ENCODE assay signal across 7 cellular contexts in genomic region chr19:39031368-39032163, GRCh38. TPM values are rescaled to one million over a fixed set of nuclear protein-coding genes. Genes with fewer than 3 reads are reported as not detected.
DNase-seq lines count a peak whose midpoint lies in the region; ATAC-seq and TF ChIP-seq lines count a peak whose summit lies in the region.

No MANE protein-coding gene starts in this region.

- H3K27ac Mint-ChIP-seq in activated naive CD4-positive, alpha-beta T cell treated with anti-CD3 and anti-CD28 coated beads, Interleukin-2, amount 50 U/mL, for 72 hours: no peak overlapping the region

- DNase-seq in KBM-7 (peak; percentile 81), SKM-1 (lab: John Stamatoyannopoulos, UW; ENCODE audit: unreplicated experiment) (peak; percentile 87), Right ventricle myocardium inferior (ENCODE audit: missing footprints) (peak; percentile 90), osteoblast (ENCODE audit: insufficient read length, low spot score, missing footprints) (peak; percentile 91)
- DNase-seq in activated naive CD4-positive, alpha-beta T cell treated with anti-CD3 and anti-CD28 coated beads, Interleukin-2, amount 50 U/mL, for 72 hours (ENCODE audit: low spot score in 2 of 2): peak; percentile 59 to 83

- H3K27me3 ChIP-seq in osteoblast (ENCODE audit: insufficient read depth, low read length): no peaks in the 10 kb centered on the region

- no peaks in the 10 kb centered on the region for H3K36me3 ChIP-seq in osteoblast (ENCODE audit: insufficient read depth, low read length)

- H3K27ac ChIP-seq in osteoblast (ENCODE audit: low read depth, low read length): no peak overlapping the region
- H3K27ac ChIP-seq in temporal lobe (ENCODE audit: low read depth, low read length): peak overlapping the region; percentile 83

- peak overlapping the region; percentile 78 for H3K4me3 ChIP-seq in osteoblast (ENCODE audit: insufficient read depth, low read length)

- intact Hi-C loops in Right ventricle myocardium inferior (cut with DNase I): no loop called here

- peaks cover 0 to 4% of the 10 kb centered on the region in 2 donors for H3K36me3 Mint-ChIP-seq in activated naive CD4-positive, alpha-beta T cell treated with anti-CD3 and anti-CD28 coated beads, Interleukin-2, amount 50 U/mL, for 72 hours

- no peaks in the 10 kb centered on the region for H3K9me3 Mint-ChIP-seq in activated naive CD4-positive, alpha-beta T cell treated with anti-CD3 and anti-CD28 coated beads, Interleukin-2, amount 50 U/mL, for 72 hours

- H2AFZ ChIP-seq in osteoblast (ENCODE audit: low read length): peak overlapping the region; percentile 76

- H3K4me1 ChIP-seq in osteoblast (ENCODE audit: insufficient read depth, low read length): peaks cover 5% of the 10 kb centered on the region

- in situ Hi-C loops in KBM-7 (cut with MboI; ENCODE audit: low pct_unique_long_range_greater_than_20kb, low sequenced_read_pairs): no loop called here

- TF ChIP-seq CTCF in osteoblast (IDR thresholded peaks at IDR 0.05; ENCODE audit: extremely low read depth, low read depth, low read length): no peak

- H4K20me1 ChIP-seq in osteoblast (ENCODE audit: insufficient read depth, low read length): no peaks in the 10 kb centered on the region

- H3K4me2 ChIP-seq in osteoblast (ENCODE audit: insufficient read depth, low read length): peak overlapping the region; percentile 91

- no peaks in the 10 kb centered on the region for H3K79me2 ChIP-seq in osteoblast (ENCODE audit: insufficient read depth, low read length)

- peak; percentile 47 for ATAC-seq in GM18909 (IDR thresholded peaks at IDR 0.05; ENCODE audit: poor library complexity, unreplicated experiment)
- peak; percentile 93 to 97 for ATAC-seq in activated naive CD4-positive, alpha-beta T cell treated with anti-CD3 and anti-CD28 coated beads, Interleukin-2, amount 50 U/mL, for 72 hours
- peak; percentile 94 for ATAC-seq in Right ventricle myocardium inferior

- H3K9me3 ChIP-seq in osteoblast (ENCODE audit: low read depth, low read length): no peaks in the 10 kb centered on the region

RNA-seq across cellular contexts. Expression of gene FBXO27, which starts 0.8 kb away (rescaled TPM):
- under 1 TPM in 1 of 2 donors, not detected in 1; 0.35 TPM for total RNA-seq in activated naive CD4-positive, alpha-beta T cell treated with anti-CD3 and anti-CD28 coated beads, Interleukin-2, amount 50 U/mL, for 72 hours
- 15.1 TPM for total RNA-seq in Right ventricle myocardium inferior
- total RNA-seq in osteoblast: 4.7 and 5.0 TPM in 2 replicates
- total RNA-seq in temporal lobe: 8.9 TPM

RNA-seq across cellular contexts. Expression of gene ACP7, which starts 52.6 kb away (rescaled TPM):
- under 1 TPM in 1 of 2 donors, not detected in 1; 0.08 TPM for total RNA-seq in activated naive CD4-positive, alpha-beta T cell treated with anti-CD3 and anti-CD28 coated beads, Interleukin-2, amount 50 U/mL, for 72 hours
- total RNA-seq in Right ventricle myocardium inferior: not detected
- 0.29 TPM in 1 of 2 replicates, not detected in the other for total RNA-seq in osteoblast
- not detected for total RNA-seq in temporal lobe

RNA-seq across cellular contexts. Expression of gene FBXO17, which starts 56.0 kb away (rescaled TPM):
- total RNA-seq in activated naive CD4-positive, alpha-beta T cell treated with anti-CD3 and anti-CD28 coated beads, Interleukin-2, amount 50 U/mL, for 72 hours: under 1 TPM in 1 of 2 donors, not detected in 1; 0.10 TPM
- total RNA-seq in Right ventricle myocardium inferior (2.3 TPM), osteoblast (40.9 and 42.7 TPM in 2 replicates), temporal lobe (3.7 TPM)
